ENCODE assay signal across 8 cellular contexts in genomic region chr5:170267431-170268152, GRCh38. TPM values are rescaled to one million over a fixed set of nuclear protein-coding genes. Genes with fewer than 3 reads are reported as not detected.
DNase-seq lines count a peak whose midpoint lies in the region; ATAC-seq, FAIRE-seq and TF ChIP-seq lines count a peak whose summit lies in the region.

No MANE protein-coding gene starts in this region.

- no peak overlapping the region for H3K27ac ChIP-seq in A549
- peak overlapping the region; percentile 34 for H3K27ac ChIP-seq in lower lobe of right lung

- no peak for TF ChIP-seq EP300 in A549 (IDR thresholded peaks at IDR 0.05)

- peaks cover 93% of the 10 kb centered on the region for H3K4me1 Mint-ChIP-seq in activated CD4-positive, alpha-beta T cell treated with anti-CD3 and anti-CD28 coated beads for 36 hours

- no peaks in the 10 kb centered on the region for H3K27me3 Mint-ChIP-seq in activated CD4-positive, alpha-beta T cell treated with anti-CD3 and anti-CD28 coated beads for 36 hours

- POLR2A ChIA-PET in A549 (lab: Yijun Ruan, JAX): no interaction called here
- POLR2A ChIA-PET in activated CD4-positive, alpha-beta T cell treated with anti-CD3 and anti-CD28 coated beads for 36 hours (lab: Charles Lee): interaction anchor here (1.1 to 1.6 kb wide), 2 partner anchors 30 to 66 kb away, joined by 4 read pairs; partner anchors contain the start of gene LCP2

- FAIRE-seq in A549 (lab: Jason Lieb, UNC): no peak

- TF ChIP-seq POLR2A in A549 (IDR thresholded peaks at IDR 0.05; ENCODE audit: low read length): no peak
- no peak for TF ChIP-seq POLR2A in GM18505 (IDR thresholded peaks at IDR 0.05; ENCODE audit: borderline replicate concordance, extremely low read depth, insufficient read depth, insufficient read length)

- H3K4me3 ChIP-seq in A549 (no peak overlapping the region), choroid plexus epithelial cell (ENCODE audit: low read depth, low read length) (peak overlapping the region; percentile 37), lower lobe of right lung (no peak overlapping the region)

- DNase-seq in A549 (ENCODE audit: low read depth in 1 of 2, low spot score in 1 of 2): peak; percentile 76 to 79
- DNase-seq in NCI-H226: peak; percentile 15
- peak; percentile 91 for DNase-seq in activated CD4-positive, alpha-beta T cell treated with anti-CD3 and anti-CD28 coated beads for 36 hours
- peak; percentile 92 for DNase-seq in choroid plexus epithelial cell (ENCODE audit: low read depth)
- peak; percentile 78 for DNase-seq in lower lobe of right lung
- peak; percentile 49 to 59 (median 58) for DNase-seq in stimulated activated CD4-positive, alpha-beta T cell treated with anti-CD3 and anti-CD28 coated beads, TNF-alpha, amount 100 ng/mL, for 4 hours (ENCODE audit: low read depth in 3 of 3)

- H3K4me1 ChIP-seq in A549: no peaks in the 10 kb centered on the region
- peaks cover 38% of the 10 kb centered on the region for H3K4me1 ChIP-seq in lower lobe of right lung

- H3K36me3 ChIP-seq in lower lobe of right lung: peaks cover 58% of the 10 kb centered on the region

- H3K9me3 ChIP-seq in A549 (no peaks in the 10 kb centered on the region), lower lobe of right lung (no peaks in the 10 kb centered on the region)

- 15% methylated on average over 15 of the region's 16 CpGs for WGBS in A549 (ENCODE audit: missing lambda C conversion rate)

- CTCF ChIA-PET in A549 (lab: Yijun Ruan, JAX): interaction anchor here (0.6 to 4.6 kb wide), 33 partner anchors 8 to 1163 kb away, joined by 3 to 43 read pairs (median 4); partner anchors contain the start of gene C5orf58
- CTCF ChIA-PET in activated CD4-positive, alpha-beta T cell treated with anti-CD3 and anti-CD28 coated beads for 36 hours (lab: Charles Lee): interaction anchor here (0.7 to 5.8 kb wide), 27 partner anchors 8 to 197 kb away, joined by 3 to 92 read pairs (median 9); partner anchors contain the start of gene LCP2

- H3K4me2 ChIP-seq in A549: peak overlapping the region; percentile 69

- TF ChIP-seq CTCF in A549 (IDR thresholded peaks at IDR 0.05): peak; percentile 85
- TF ChIP-seq CTCF in choroid plexus epithelial cell (conservative IDR thresholded peaks at IDR 0.05; ENCODE audit: low read depth, low read length): peak; percentile 96
- peak; percentile 89 for TF ChIP-seq CTCF in lower lobe of right lung (IDR thresholded peaks at IDR 0.05)

- peak overlapping the region; percentile 86 for H3K27ac Mint-ChIP-seq in activated CD4-positive, alpha-beta T cell treated with anti-CD3 and anti-CD28 coated beads for 36 hours

- H3K9me3 Mint-ChIP-seq in activated CD4-positive, alpha-beta T cell treated with anti-CD3 and anti-CD28 coated beads for 36 hours (ENCODE audit: low read depth): no peaks in the 10 kb centered on the region

- no peaks in the 10 kb centered on the region for H3K27me3 ChIP-seq in lower lobe of right lung (ENCODE audit: low read depth)

- peaks cover 89% of the 10 kb centered on the region for H3K36me3 Mint-ChIP-seq in activated CD4-positive, alpha-beta T cell treated with anti-CD3 and anti-CD28 coated beads for 36 hours (ENCODE audit: low read depth)

- ATAC-seq in A549: peak; percentile 94 to 98
- ATAC-seq in GM18505 (IDR thresholded peaks at IDR 0.05; ENCODE audit: unreplicated experiment): peak; percentile 64
- peak; percentile 78 for ATAC-seq in HG03039 (IDR thresholded peaks at IDR 0.05; ENCODE audit: unreplicated experiment)
- ATAC-seq in activated CD4-positive, alpha-beta T cell treated with anti-CD3 and anti-CD28 coated beads for 36 hours: peak; percentile 50
- peak; percentile 70 to 87 for ATAC-seq in lower lobe of right lung

- intact Hi-C loops in activated CD4-positive, alpha-beta T cell treated with anti-CD3 and anti-CD28 coated beads for 36 hours (cut with DNase I, micrococcal nuclease): loop anchor here (1.0 to 5.0 kb wide), 3 partner anchors 35 to 72 kb away; no protein-coding TSS in a partner anchor
- intact Hi-C loops in lower lobe of right lung (cut with DNase I): no loop called here

- peak; percentile 61 to 69; a peak in 4 of 5 replicates for TF ChIP-seq RAD21 in A549 (conservative IDR thresholded peaks at IDR 0.05 in 1 of 2, IDR thresholded peaks at IDR 0.05 in 1 of 2)

- peak overlapping the region; percentile 34 for H3K4me3 Mint-ChIP-seq in activated CD4-positive, alpha-beta T cell treated with anti-CD3 and anti-CD28 coated beads for 36 hours

TF ChIP-seq in A549, 52 proteins besides CTCF, POLR2A, EP300 and RAD21:
- TF ChIP-seq FOSB (CRISPR knock-in tag; IDR thresholded peaks at IDR 0.05) (no peak), SMC3 (IDR thresholded peaks at IDR 0.05) (peak; percentile 72)

RNA-seq across cellular contexts. Expression of gene LCP2, which starts 30.0 kb away (rescaled TPM):
- polyA plus RNA-seq in A549 (2011; rRNA removed): not detected in 2 replicates
- polyA plus RNA-seq in A549 (2012; cell fraction: cytosol; rRNA removed): not detected in 2 replicates
- not detected in 2 replicates for polyA plus RNA-seq in A549 (2012; cell fraction: nucleus; rRNA removed)
- not detected in 3 replicates for polyA plus RNA-seq in A549 (2017; fragmentation: RNase III; extraction: RNeasy Plus Mini Kit Qiagen cat#74134 plus additional on column Dnase treatment)
- not detected in 2 replicates for polyA minus RNA-seq in A549 (2011; rRNA and poly(A)+ RNA removed)
- total RNA-seq in activated CD4-positive, alpha-beta T cell treated with anti-CD3 and anti-CD28 coated beads for 36 hours: 100 to 1,000 TPM; 173 to 232 TPM
- 82.9 TPM for total RNA-seq in lower lobe of right lung

RNA-seq across cellular contexts. Expression of gene C5orf58, which starts 34.8 kb away (rescaled TPM):
- not detected in 2 replicates for polyA plus RNA-seq in A549 (2011; rRNA removed)
- polyA plus RNA-seq in A549 (2012; cell fraction: cytosol; rRNA removed): not detected in 2 replicates
- 0.06 TPM in 1 of 2 replicates, not detected in the other for polyA plus RNA-seq in A549 (2012; cell fraction: nucleus; rRNA removed)
- polyA plus RNA-seq in A549 (2017; fragmentation: RNase III; extraction: RNeasy Plus Mini Kit Qiagen cat#74134 plus additional on column Dnase treatment): not detected in 3 replicates
- not detected in 2 replicates for polyA minus RNA-seq in A549 (2011; rRNA and poly(A)+ RNA removed)
- total RNA-seq in activated CD4-positive, alpha-beta T cell treated with anti-CD3 and anti-CD28 coated beads for 36 hours: not detected
- total RNA-seq in lower lobe of right lung: not detected

Comparison
In these comparisons a context has a peak if more than half of its experiments do, and no peak if none do; other contexts are left out.
1. DNase-seq: peak in every context shown above with its lines; median percentile 92 in choroid plexus epithelial cell; 91 in activated CD4-positive, alpha-beta T cell treated with anti-CD3 and anti-CD28 coated beads for 36 hours; 78 in lower lobe of right lung; 78 in A549; 58 in stimulated activated CD4-positive, alpha-beta T cell treated with anti-CD3 and anti-CD28 coated beads, TNF-alpha, amount 100 ng/mL, for 4 hours; 15 in NCI-H226.